Comparison of ENCODE assay signal across 16 cellular contexts in the genomic region with DNA sequence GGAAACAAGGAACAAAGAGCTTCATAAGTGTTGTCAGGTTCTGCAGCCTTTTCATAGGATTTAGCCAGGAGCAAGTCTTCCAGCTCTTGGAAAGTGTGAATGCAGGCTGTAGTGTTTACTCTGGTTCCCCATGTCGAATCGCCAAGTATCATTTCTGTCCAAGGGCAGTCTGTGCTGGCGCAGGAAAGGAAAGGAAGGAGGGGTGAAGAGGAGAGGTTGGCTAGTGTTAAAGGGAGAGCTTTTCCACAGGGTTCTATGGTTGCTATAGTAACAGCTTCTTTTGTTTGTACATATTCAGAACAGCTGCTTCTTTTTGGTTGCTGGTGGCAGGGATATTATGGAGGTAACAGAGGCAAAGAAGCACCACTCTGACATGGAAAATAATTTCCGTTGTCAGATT.
DNase-seq lines count a peak whose midpoint lies in the region; FAIRE-seq and TF ChIP-seq lines count a peak whose summit lies in the region.
"Had no signal": no experiment of that assay in that cellular context is flagged by ENCODE, and none has a peak within 500 bp of the region (broad histone marks: within the 10 kb centered on the region; RNA-seq: fewer than 3 reads in every experiment).

No MANE protein-coding gene starts in this region.

- no peak overlapping the region for H2AFZ ChIP-seq in Karpas-422 (ENCODE audit: low read length)

- H3K4me2 ChIP-seq in Karpas-422 (ENCODE audit: low read depth, low read length, poor library complexity, severe bottlenecking): no peak overlapping the region

- no peaks in the 10 kb centered on the region for H3K27me3 ChIP-seq in endocrine pancreas (ENCODE audit: control insufficient read depth, insufficient read depth, low read length)
- no peaks in the 10 kb centered on the region for H3K27me3 ChIP-seq in Karpas-422 (ENCODE audit: low read length)
- H3K27me3 ChIP-seq: esophagus squamous epithelium, MG63 had no signal

- H3K36me3 ChIP-seq in endocrine pancreas (ENCODE audit: control insufficient read depth, insufficient read depth, low read length) (no peaks in the 10 kb centered on the region), Karpas-422 (ENCODE audit: insufficient read depth, low read length) (no peaks in the 10 kb centered on the region)
- H3K36me3 ChIP-seq: esophagus squamous epithelium, MG63, WERI-Rb-1 had no signal

- H3K9me2 ChIP-seq in Karpas-422 (replicated peaks; ENCODE audit: insufficient read depth, low read length): no peaks in the 10 kb centered on the region

- H4K20me1 ChIP-seq in Karpas-422 (ENCODE audit: insufficient read depth, low read depth, low read length): no peaks in the 10 kb centered on the region

- no peak overlapping the region for H3K27ac ChIP-seq in Karpas-422 (ENCODE audit: low read length)
- H3K27ac ChIP-seq: 22Rv1, esophagus squamous epithelium, WERI-Rb-1 had no signal

- no peaks in the 10 kb centered on the region for H3K79me2 ChIP-seq in Karpas-422 (ENCODE audit: low read length)

- DNase-seq in NCI-H2171 treated with DMSO at 0.1 percent for 48 hours (lab: John Stamatoyannopoulos, UW): peak; percentile 51
- DNase-seq in NCI-H2171 (lab: John Stamatoyannopoulos, UW): no peak
- DNase-seq in NCI-H446 treated with DMSO at 0.1 percent for 48 hours (lab: John Stamatoyannopoulos, UW): peak; percentile 94
- peak; percentile 52 for DNase-seq in retina
- DNase-seq in GM12892 (ENCODE audit: insufficient read length): no peak
- no peak for DNase-seq in Karpas-422
- no peak for DNase-seq in NOMO-1 (lab: John Stamatoyannopoulos, UW; ENCODE audit: unreplicated experiment in 2 of 2)
- DNase-seq: activated T-cell treated with anti-CD3 and anti-CD28 coated beads, Interleukin-2, amount 50 U/mL, for 4 hours; esophagus squamous epithelium; MG63; Right ventricle myocardium superior; stimulated activated naive CD4-positive, alpha-beta T cell; WERI-Rb-1 had no signal

- H3K4me3 ChIP-seq in endocrine pancreas (ENCODE audit: control insufficient read depth, insufficient read depth, low read length): peak overlapping the region; percentile 47
- H3K4me3 ChIP-seq in Karpas-422 (ENCODE audit: low read length): no peak overlapping the region
- H3K4me3 ChIP-seq: esophagus squamous epithelium, GM12878, MG63 had no signal

- H3K9me3 ChIP-seq in endocrine pancreas (ENCODE audit: control insufficient read depth, low read length) (no peaks in the 10 kb centered on the region), Karpas-422 (ENCODE audit: low read length) (peaks cover 28% of the 10 kb centered on the region)
- H3K9me3 ChIP-seq: esophagus squamous epithelium, MG63 had no signal

- TF ChIP-seq POLR2A in GM12892 (IDR thresholded peaks at IDR 0.05; ENCODE audit: low read depth, low read length): no peak

- H3K4me1 ChIP-seq in endocrine pancreas (ENCODE audit: control insufficient read depth, insufficient read depth, low read length) (peaks cover 16% of the 10 kb centered on the region), Karpas-422 (ENCODE audit: low read length) (no peaks in the 10 kb centered on the region)
- H3K4me1 ChIP-seq: esophagus squamous epithelium had no signal

- FAIRE-seq in GM12892 (lab: Jason Lieb, UNC): no peak
- FAIRE-seq: GM12878 had no signal

- H3K9ac ChIP-seq in endocrine pancreas (ENCODE audit: control insufficient read depth, insufficient read depth, low read length): no peak overlapping the region
- no peak overlapping the region for H3K9ac ChIP-seq in Karpas-422 (ENCODE audit: low read length)

Comparison
In these comparisons a context has a peak if more than half of its experiments do, and no peak if none do; other contexts are left out.
1. DNase-seq: peak in NCI-H2171 treated with DMSO at 0.1 percent for 48 hours (single experiment), NCI-H446 treated with DMSO at 0.1 percent for 48 hours (single experiment) and retina (single experiment); none in NCI-H2171 (single experiment), GM12892 (single experiment), Karpas-422 (single experiment) and NOMO-1 (0 of 2).